ENCODE assay signal across 1 cellular context in genomic region chr2:62525549-62525948, GRCh38.
TF ChIP-seq lines count a peak whose summit lies in the region.

No MANE protein-coding gene starts in this region.

TF ChIP-seq in GM23338, 12 proteins besides CTCF, POLR2A, EP300 and RAD21 (continued from another document):
- no peak for TF ChIP-seq ZNF462 (CRISPR knock-in tag; IDR thresholded peaks at IDR 0.05)
- no peak for TF ChIP-seq ZNF331 (CRISPR knock-in tag; IDR thresholded peaks at IDR 0.05; ENCODE audit: low read depth)
- no peak for TF ChIP-seq REST (IDR thresholded peaks at IDR 0.05; ENCODE audit: unreplicated experiment)
- no peak for TF ChIP-seq POLR2AphosphoS5 (IDR thresholded peaks at IDR 0.05; ENCODE audit: low read depth)
- TF ChIP-seq JUNB (IDR thresholded peaks at IDR 0.05; ENCODE audit: unreplicated experiment): no peak
- no peak for TF ChIP-seq NANOG (IDR thresholded peaks at IDR 0.05; ENCODE audit: borderline replicate concordance)
- no peak for TF ChIP-seq ZNF114 (CRISPR knock-in tag; IDR thresholded peaks at IDR 0.05)
- no peak for TF ChIP-seq CREB1 (CRISPR knock-in tag; IDR thresholded peaks at IDR 0.05; ENCODE audit: low read depth)
